In genomic region chr2:239943991-239944441, GRCh38 we compare ENCODE assay signal across 27 cellular contexts.
DNase-seq lines count a peak whose midpoint lies in the region; ATAC-seq, FAIRE-seq and TF ChIP-seq lines count a peak whose summit lies in the region.
"Had no signal": no experiment of that assay in that cellular context is flagged by ENCODE, and none has a peak within 500 bp of the region (broad histone marks: within the 10 kb centered on the region; RNA-seq: fewer than 3 reads in every experiment).

No MANE protein-coding gene starts in this region.

- H3K4me1 ChIP-seq in kidney (ENCODE audit: control insufficient read depth in 1 of 2, insufficient read depth in 1 of 2, low read depth in 1 of 2, low read length in 2 of 2) = no peaks in the 10 kb centered on the region
- H3K4me1 ChIP-seq in spleen = peaks cover 0 to 20% (median 13%) of the 10 kb centered on the region in 6 donors
- H3K4me1 ChIP-seq: adrenal gland, esophagus squamous epithelium, foreskin keratinocyte, parathyroid adenoma, SJSA1, tibial artery had no signal

- H3K4me3 ChIP-seq in MG63 (no peak overlapping the region), kidney (ENCODE audit: low read length in 2 of 2) (no peak overlapping the region), spleen (no peak overlapping the region)
- H3K4me3 ChIP-seq: adrenal gland, esophagus squamous epithelium, K562, SJSA1, tibial artery had no signal

- H3K9me3 ChIP-seq in MG63 = no peaks in the 10 kb centered on the region
- no peaks in the 10 kb centered on the region for H3K9me3 ChIP-seq in kidney (ENCODE audit: control insufficient read depth in 1 of 2, low read length in 2 of 2)
- H3K9me3 ChIP-seq in spleen = no peaks in the 10 kb centered on the region
- H3K9me3 ChIP-seq: adrenal gland, esophagus squamous epithelium, SJSA1, tibial artery had no signal

- H3K36me3 Mint-ChIP-seq in CD14-positive monocyte = peaks cover 5 to 8% of the 10 kb centered on the region in 2 donors
- H3K36me3 Mint-ChIP-seq in activated T-helper 17 cell treated with anti-CD3 and anti-CD28 coated beads, Interleukin-2, amount 50 U/mL, for 72 hours (ENCODE audit: low read depth) = no peaks in the 10 kb centered on the region

- H3K36me3 ChIP-seq in MG63 = no peaks in the 10 kb centered on the region
- no peaks in the 10 kb centered on the region for H3K36me3 ChIP-seq in kidney (ENCODE audit: control insufficient read depth in 1 of 2, insufficient read depth in 2 of 2, low read length in 2 of 2)
- H3K36me3 ChIP-seq in spleen = no peaks in the 10 kb centered on the region
- H3K36me3 ChIP-seq: adrenal gland, brain microvascular endothelial cell, esophagus squamous epithelium, SJSA1 had no signal

- ATAC-seq in GM21526 (IDR thresholded peaks at IDR 0.05; ENCODE audit: low FRiP score, unreplicated experiment) (no peak), HG03280 (IDR thresholded peaks at IDR 0.05; ENCODE audit: unreplicated experiment) (no peak)
- no peak for ATAC-seq in activated T-helper 17 cell treated with anti-CD3 and anti-CD28 coated beads, Interleukin-2, amount 50 U/mL, for 72 hours (replicated peaks)
- ATAC-seq: foreskin keratinocyte, K562 had no signal

- no peak overlapping the region for H3K4me3 Mint-ChIP-seq in CD14-positive monocyte
- no peak overlapping the region for H3K4me3 Mint-ChIP-seq in activated T-helper 17 cell treated with anti-CD3 and anti-CD28 coated beads, Interleukin-2, amount 50 U/mL, for 72 hours

- peak overlapping the region in 1 of 7 donors; percentile 87 for H3K27ac Mint-ChIP-seq in CD14-positive monocyte
- no peak overlapping the region for H3K27ac Mint-ChIP-seq in activated T-helper 17 cell treated with anti-CD3 and anti-CD28 coated beads, Interleukin-2, amount 50 U/mL, for 72 hours

- no peak for TF ChIP-seq CTCF in CD14-positive monocyte (IDR thresholded peaks at IDR 0.05)
- no peak for TF ChIP-seq CTCF in kidney (IDR thresholded peaks at IDR 0.05; ENCODE audit: borderline replicate concordance, extremely low read depth, insufficient read depth)
- TF ChIP-seq CTCF in spleen (IDR thresholded peaks at IDR 0.05 in 8 of 11, conservative IDR thresholded peaks at IDR 0.05 in 3 of 11) = no peak

- intact Hi-C loops in CD14-positive monocyte (cut with micrococcal nuclease) (no loop called here), kidney (cut with DNase I) (no loop called here), spleen (cut with DNase I; ENCODE audit: low total_unique reads) (no loop called here)

- H3K27ac ChIP-seq in kidney (ENCODE audit: low read depth in 2 of 2, low read length in 2 of 2) (no peak overlapping the region), spleen (no peak overlapping the region)
- H3K27ac ChIP-seq: adrenal gland, brain microvascular endothelial cell, C4-2B, esophagus squamous epithelium, foreskin keratinocyte, parathyroid adenoma, SJSA1, tibial artery had no signal

- H3K27me3 ChIP-seq in MG63 (no peaks in the 10 kb centered on the region), spleen (replicated peaks in 1 of 7) (no peaks in the 10 kb centered on the region)
- H3K27me3 ChIP-seq: adrenal gland, brain microvascular endothelial cell, esophagus squamous epithelium, foreskin keratinocyte, SJSA1, tibial artery had no signal

- peak; percentile 31 for DNase-seq in CD14-positive monocyte (ENCODE audit: low spot score)
- DNase-seq in MG63 = peak; percentile 37
- peak; percentile 57 for DNase-seq in kidney
- peak; percentile 71 for DNase-seq in spleen
- DNase-seq: activated CD4-positive, alpha-beta T cell treated with anti-CD3 and anti-CD28 coated beads for 4 hours; activated T-cell treated with anti-CD3 and anti-CD28 coated beads, Interleukin-2, amount 50 U/mL, for 1 hour; brain microvascular endothelial cell; Calu3; DMS79; esophagus squamous epithelium; foreskin keratinocyte; GDM1; kidney glomerular epithelial cell; NCI-H1092 treated with DMSO at 0.1 percent for 48 hours; NCI-H1694 treated with DMSO at 0.1 percent for 48 hours; NCI-H510A; stimulated activated CD4-positive, alpha-beta T cell treated with anti-CD3 and anti-CD28 coated beads, Interleukin-4, amount 100 ng/mL, for 24 hours; T-helper 9 cell had no signal

- TF ChIP-seq POLR2A in spleen (IDR thresholded peaks at IDR 0.05) = no peak

- no peak overlapping the region for H3K9ac ChIP-seq in kidney (ENCODE audit: low read length in 2 of 2)
- H3K9ac ChIP-seq: parathyroid adenoma had no signal

- no peaks in the 10 kb centered on the region for H3K9me3 Mint-ChIP-seq in CD14-positive monocyte
- no peaks in the 10 kb centered on the region for H3K9me3 Mint-ChIP-seq in activated T-helper 17 cell treated with anti-CD3 and anti-CD28 coated beads, Interleukin-2, amount 50 U/mL, for 72 hours

- FAIRE-seq in kidney (lab: Jason Lieb, UNC) = no peak
- FAIRE-seq: K562 had no signal

- WGBS in spleen, 5 donors = 96 to 97% (median 96%) methylated on average over 12 of the region's 12 CpGs; no CpG with 5 or more reads in 1 of the 5 donors

- peaks cover 30% of the 10 kb centered on the region for H3K4me1 Mint-ChIP-seq in CD14-positive monocyte
- peaks cover 5% of the 10 kb centered on the region for H3K4me1 Mint-ChIP-seq in activated T-helper 17 cell treated with anti-CD3 and anti-CD28 coated beads, Interleukin-2, amount 50 U/mL, for 72 hours

- H3K27me3 Mint-ChIP-seq in CD14-positive monocyte (ENCODE audit: low read depth in 3 of 3) = peaks cover 0 to 3% (median 2%) of the 10 kb centered on the region in 3 donors
- no peaks in the 10 kb centered on the region for H3K27me3 Mint-ChIP-seq in activated T-helper 17 cell treated with anti-CD3 and anti-CD28 coated beads, Interleukin-2, amount 50 U/mL, for 72 hours
